7 cellular contexts compared by ENCODE assay signal in genomic region chr10:80458638-80459037, GRCh38. TPM values are rescaled to one million over a fixed set of nuclear protein-coding genes. Genes with fewer than 3 reads are reported as not detected.
DNase-seq lines count a peak whose midpoint lies in the region; ATAC-seq and TF ChIP-seq lines count a peak whose summit lies in the region.

No MANE protein-coding gene starts in this region.

- no peaks in the 10 kb centered on the region for H3K36me3 Mint-ChIP-seq in activated naive CD8-positive, alpha-beta T cell
- peaks cover 0 to 5% of the 10 kb centered on the region in 2 donors for H3K36me3 Mint-ChIP-seq in stimulated activated naive B cell treated with anti-CD40 and anti-IgM and Interleukin-4, amounts not matched to agents 10 μg/mL and 1 μg/mL and 100 μg/mL, for 72 hours

- H3K4me1 ChIP-seq in KMS-11 (ENCODE audit: low read depth, poor library complexity, severe bottlenecking), result peaks cover 57% of the 10 kb centered on the region
- H3K4me1 ChIP-seq in hepatocyte (ENCODE audit: insufficient read depth), result peaks cover 72% of the 10 kb centered on the region
- H3K4me1 ChIP-seq in adrenal gland (replicated peaks in 1 of 2), result peaks cover 24 to 64% of the 10 kb centered on the region in 2 donors

- no peak for ATAC-seq in stimulated activated naive B cell treated with anti-CD40 and anti-IgM and Interleukin-4, amounts not matched to agents 10 μg/mL and 1 μg/mL and 100 μg/mL, for 72 hours (replicated peaks)

- H3K27me3 Mint-ChIP-seq in activated naive CD8-positive, alpha-beta T cell, result no peaks in the 10 kb centered on the region
- H3K27me3 Mint-ChIP-seq in stimulated activated naive B cell treated with anti-CD40 and anti-IgM and Interleukin-4, amounts not matched to agents 10 μg/mL and 1 μg/mL and 100 μg/mL, for 72 hours, result no peaks in the 10 kb centered on the region

- peak overlapping the region; percentile 95 for H3K4me3 Mint-ChIP-seq in activated naive CD8-positive, alpha-beta T cell
- peak overlapping the region in 1 of 2 donors; percentile 46 for H3K4me3 Mint-ChIP-seq in stimulated activated naive B cell treated with anti-CD40 and anti-IgM and Interleukin-4, amounts not matched to agents 10 μg/mL and 1 μg/mL and 100 μg/mL, for 72 hours

- peaks cover 78% of the 10 kb centered on the region for H3K4me1 Mint-ChIP-seq in activated naive CD8-positive, alpha-beta T cell (ENCODE audit: low read depth)
- peaks cover 66 to 80% of the 10 kb centered on the region in 2 donors for H3K4me1 Mint-ChIP-seq in stimulated activated naive B cell treated with anti-CD40 and anti-IgM and Interleukin-4, amounts not matched to agents 10 μg/mL and 1 μg/mL and 100 μg/mL, for 72 hours

- H3K27me3 ChIP-seq in KMS-11 (ENCODE audit: insufficient read depth, low read depth), result no peaks in the 10 kb centered on the region
- H3K27me3 ChIP-seq in hepatocyte, result no peaks in the 10 kb centered on the region
- no peaks in the 10 kb centered on the region for H3K27me3 ChIP-seq in adrenal gland

- DNase-seq in hepatocyte (ENCODE audit: low spot score), result no peak
- no peak for DNase-seq in stimulated activated naive B cell treated with anti-CD40 and anti-IgM and Interleukin-4, amounts not matched to agents 10 μg/mL and 1 μg/mL and 100 μg/mL, for 72 hours
- no peak for DNase-seq in adrenal gland
- DNase-seq in activated CD4-positive, CD25-positive, alpha-beta regulatory T cell treated with anti-CD3 and anti-CD28 coated beads, Interleukin-2, amount 50 U/mL, for 72 hours, result no peak
- no peak for DNase-seq in HK-2 (ENCODE audit: unreplicated experiment)

- H3K27ac ChIP-seq in KMS-11 (peak overlapping the region; percentile 37; the same call in 1 of the 2 replicates), hepatocyte (peak overlapping the region; percentile 79), adrenal gland (peak overlapping the region in 1 of 5 donors; percentile 82)

- peak overlapping the region; percentile 100 for H3K27ac Mint-ChIP-seq in activated naive CD8-positive, alpha-beta T cell
- H3K27ac Mint-ChIP-seq in stimulated activated naive B cell treated with anti-CD40 and anti-IgM and Interleukin-4, amounts not matched to agents 10 μg/mL and 1 μg/mL and 100 μg/mL, for 72 hours, result peak overlapping the region; percentile 70

- no peaks in the 10 kb centered on the region for H4K20me1 ChIP-seq in KMS-11 (ENCODE audit: insufficient read depth)
- peaks cover 81% of the 10 kb centered on the region for H4K20me1 ChIP-seq in hepatocyte (ENCODE audit: insufficient read depth, poor library complexity, severe bottlenecking)

- H3K4me2 ChIP-seq in KMS-11 (peak overlapping the region; percentile 58; the same call in 1 of the 2 replicates), hepatocyte (peak overlapping the region; percentile 65)

- 73% methylated on average over 6 of the region's 6 CpGs for WGBS in hepatocyte (ENCODE audit: low lambda C conversion rate, missing lambda C conversion rate)
- WGBS in adrenal gland, 4 donors, result 71 to 87% (median 82%) methylated on average over 6 of the region's 6 CpGs

- intact Hi-C loops in adrenal gland (cut with DNase I), result no loop called here

- H3K79me2 ChIP-seq in KMS-11 (ENCODE audit: insufficient read depth, low read depth) (peaks cover 20% of the 10 kb centered on the region; the same call in 1 of the 2 replicates), hepatocyte (peaks cover 91% of the 10 kb centered on the region)

- H2AFZ ChIP-seq in KMS-11 (ENCODE audit: low read depth), result no peak overlapping the region
- H2AFZ ChIP-seq in hepatocyte, result no peak overlapping the region

- H3K36me3 ChIP-seq in KMS-11 (ENCODE audit: insufficient read depth) (no peaks in the 10 kb centered on the region), hepatocyte (replicated peaks; ENCODE audit: insufficient read depth, low read depth) (no peaks in the 10 kb centered on the region), adrenal gland (replicated peaks in 1 of 2) (no peaks in the 10 kb centered on the region)

- no peaks in the 10 kb centered on the region for H3K9me3 ChIP-seq in hepatocyte (ENCODE audit: low read depth)
- no peaks in the 10 kb centered on the region for H3K9me3 ChIP-seq in adrenal gland (replicated peaks in 1 of 3)

- H3K9me3 Mint-ChIP-seq in activated naive CD8-positive, alpha-beta T cell (ENCODE audit: low read depth), result no peaks in the 10 kb centered on the region
- no peaks in the 10 kb centered on the region for H3K9me3 Mint-ChIP-seq in stimulated activated naive B cell treated with anti-CD40 and anti-IgM and Interleukin-4, amounts not matched to agents 10 μg/mL and 1 μg/mL and 100 μg/mL, for 72 hours

- H3K9me2 ChIP-seq in hepatocyte (replicated peaks; ENCODE audit: insufficient read depth), result no peaks in the 10 kb centered on the region

- TF ChIP-seq POLR2A in adrenal gland (IDR thresholded peaks at IDR 0.05), result no peak

- H3K4me3 ChIP-seq in KMS-11 (IDR thresholded peaks at IDR 0.05; ENCODE audit: insufficient read depth, low read depth, low read length) (no peak overlapping the region), hepatocyte (no peak overlapping the region), adrenal gland (peak overlapping the region in 1 of 4 donors; percentile 31)

- H3K9ac ChIP-seq in KMS-11, result no peak overlapping the region; the same call in 1 of the 2 replicates

- TF ChIP-seq CTCF in KMS-11 (conservative IDR thresholded peaks at IDR 0.05; ENCODE audit: low read depth, low read length), result no peak
- no peak for TF ChIP-seq CTCF in hepatocyte (IDR thresholded peaks at IDR 0.05; ENCODE audit: poor library complexity)
- TF ChIP-seq CTCF in adrenal gland (IDR thresholded peaks at IDR 0.05), result no peak

RNA-seq across cellular contexts. Expression of gene TSPAN14, which starts 4.5 kb away (rescaled TPM):
- total RNA-seq in hepatocyte, result 55.1 and 65.9 TPM in 2 replicates
- polyA plus RNA-seq in hepatocyte, result 90.4 and 104 TPM in 2 replicates
- 100 to 1,000 TPM in 1 of 8 donors, 10 to 100 TPM in 7; 31.4 to 112 (median 54.6) TPM for total RNA-seq in adrenal gland
- 10 to 100 TPM; 13.1 to 19.5 (median 17.9) TPM for polyA plus RNA-seq in adrenal gland

RNA-seq across cellular contexts. Expression of gene PRXL2A, which starts 50.3 kb away (rescaled TPM):
- 159 and 166 TPM in 2 replicates for total RNA-seq in hepatocyte
- polyA plus RNA-seq in hepatocyte, result 214 and 222 TPM in 2 replicates
- total RNA-seq in adrenal gland, result 10 to 100 TPM; 12.7 to 49.5 (median 21.1) TPM
- polyA plus RNA-seq in adrenal gland, result 10 to 100 TPM; 24.0 to 42.6 (median 35.8) TPM
